In the genomic region with DNA sequence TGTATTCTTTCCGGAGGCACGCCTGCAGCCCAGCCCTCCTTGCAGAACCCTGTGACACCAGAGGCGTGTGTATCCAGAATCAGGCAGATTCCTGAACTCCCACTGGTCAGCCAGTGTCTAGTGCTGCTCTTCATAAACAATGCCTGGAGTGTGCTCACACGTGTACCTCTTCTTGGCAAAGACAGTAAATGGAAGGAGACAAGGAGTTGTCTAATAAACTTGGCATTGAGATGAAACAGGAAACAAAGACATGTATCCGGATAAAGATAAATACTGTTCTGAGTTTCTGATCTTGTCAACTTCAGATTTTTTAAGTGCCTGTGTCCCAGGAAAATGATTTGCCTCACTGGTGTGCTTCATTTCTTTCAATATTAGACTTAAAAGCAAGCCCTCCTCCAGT, we compare ENCODE assay signal across 9 cellular contexts. TPM values are rescaled to one million over a fixed set of nuclear protein-coding genes. Genes with fewer than 3 reads are reported as not detected.
DNase-seq lines count a peak whose midpoint lies in the region; ATAC-seq, FAIRE-seq and TF ChIP-seq lines count a peak whose summit lies in the region.
"Had no signal": no experiment of that assay in that cellular context is flagged by ENCODE, and none has a peak within 500 bp of the region (broad histone marks: within the 10 kb centered on the region; RNA-seq: fewer than 3 reads in every experiment).

No MANE protein-coding gene starts in this region.

- WGBS in urinary bladder = 29% methylated on average over 5 of the region's 5 CpGs

- no peak for TF ChIP-seq POLR2A in GM18505 (IDR thresholded peaks at IDR 0.05; ENCODE audit: borderline replicate concordance, extremely low read depth, insufficient read depth, insufficient read length)

- TF ChIP-seq CTCF in right atrium auricular region (IDR thresholded peaks at IDR 0.05) (no peak), bronchial epithelial cell (IDR thresholded peaks at IDR 0.05; ENCODE audit: insufficient read depth, low read length, severe bottlenecking) (no peak)

- DNase-seq in right atrium auricular region (ENCODE audit: low spot score) = no peak
- no peak for DNase-seq in left ventricle myocardium superior
- DNase-seq in bronchial epithelial cell (ENCODE audit: low read depth) = no peak
- peak; percentile 54 for DNase-seq in medulla oblongata (ENCODE audit: extremely low spot score)
- no peak for DNase-seq in activated CD4-positive, CD25-positive, alpha-beta regulatory T cell (lab: John Stamatoyannopoulos, UW)
- DNase-seq: NCI-H146 had no signal

- no peaks in the 10 kb centered on the region for H3K36me3 ChIP-seq in right atrium auricular region
- no peaks in the 10 kb centered on the region for H3K36me3 ChIP-seq in bronchial epithelial cell (ENCODE audit: control insufficient read depth, insufficient read depth, low read length)
- H3K36me3 ChIP-seq in urinary bladder (ENCODE audit: insufficient read depth) = no peaks in the 10 kb centered on the region

- H3K4me1 ChIP-seq in right atrium auricular region (peaks cover 0 to 74% of the 10 kb centered on the region in 2 donors), urinary bladder (ENCODE audit: insufficient read depth) (no peaks in the 10 kb centered on the region)

- H3K9me3 ChIP-seq in right atrium auricular region = no peaks in the 10 kb centered on the region

- H3K27ac ChIP-seq in right atrium auricular region (peak overlapping the region; percentile 61 to 89), urinary bladder (ENCODE audit: low read depth) (no peak overlapping the region)

- FAIRE-seq in bronchial epithelial cell (lab: Jason Lieb, UNC) = no peak

- intact Hi-C loops in left ventricle myocardium superior (cut with micrococcal nuclease) = loop anchor here (10.0 kb wide), 1 partner anchor 71 kb away; no protein-coding TSS in a partner anchor

- H3K27me3 ChIP-seq in right atrium auricular region (no peaks in the 10 kb centered on the region), bronchial epithelial cell (ENCODE audit: control insufficient read depth, insufficient read depth, low read length) (no peaks in the 10 kb centered on the region)

- ATAC-seq in left ventricle myocardium superior = no peak
- ATAC-seq in GM18505 (IDR thresholded peaks at IDR 0.05; ENCODE audit: unreplicated experiment) = no peak
- no peak for ATAC-seq in HG02973 (IDR thresholded peaks at IDR 0.05; ENCODE audit: unreplicated experiment)

- H3K4me3 ChIP-seq in right atrium auricular region (peak overlapping the region; percentile 82 to 93), bronchial epithelial cell (ENCODE audit: low read depth, low read length) (peak overlapping the region; percentile 83), urinary bladder (ENCODE audit: low read depth, low read length) (peak overlapping the region; percentile 84)

RNA-seq across cellular contexts. Expression of a gene that starts 1.7 kb away (rescaled TPM):
- total RNA-seq in right atrium auricular region (100 to 1,000 TPM in 1 of 2 donors, 10 to 100 TPM in 1; 78.6 to 131 TPM), left ventricle myocardium superior (63.4 TPM), bronchial epithelial cell (42.6 and 44.4 TPM in 2 replicates), urinary bladder (34.7 TPM)
- 67.0 TPM for polyA plus RNA-seq in urinary bladder

RNA-seq across cellular contexts. Expression of a gene that starts 38.9 kb away (rescaled TPM):
- under 1 TPM; 0.20 to 0.52 TPM for total RNA-seq in right atrium auricular region
- 0.67 TPM for total RNA-seq in left ventricle myocardium superior
- total RNA-seq in bronchial epithelial cell = 1.6 and 1.7 TPM in 2 replicates
- 6.0 TPM for total RNA-seq in urinary bladder
- 0.37 TPM for polyA plus RNA-seq in urinary bladder
